8 cellular contexts compared by ENCODE assay signal in genomic region chr17:2337811-2338657, GRCh38. TPM values are rescaled to one million over a fixed set of nuclear protein-coding genes. Genes with fewer than 3 reads are reported as not detected.
DNase-seq lines count a peak whose midpoint lies in the region; ATAC-seq and TF ChIP-seq lines count a peak whose summit lies in the region.

No MANE protein-coding gene starts in this region.

- H3K36me3 Mint-ChIP-seq in activated B cell treated with CpG ODN at 0.5 μM for 24 hours (ENCODE audit: low read depth) (peaks cover 6% of the 10 kb centered on the region), chondrocyte (ENCODE audit: low read depth) (peaks cover 10% of the 10 kb centered on the region)

- H3K4me3 ChIP-seq in Jurkat, Clone E6-1 (ENCODE audit: low read length) = peak overlapping the region; percentile 84

- H3K4me1 Mint-ChIP-seq in activated B cell treated with CpG ODN at 0.5 μM for 24 hours (peaks cover 23% of the 10 kb centered on the region), chondrocyte (ENCODE audit: low read depth) (peaks cover 27% of the 10 kb centered on the region)

- CTCF ChIA-PET in activated B cell treated with CpG ODN at 0.5 μM for 24 hours (lab: Charles Lee) = interaction anchor here (0.8 to 1.0 kb wide), 3 partner anchors 9 to 44 kb away, joined by 3 to 4 read pairs (median 3); no protein-coding TSS in a partner anchor

- H3K27me3 Mint-ChIP-seq in activated B cell treated with CpG ODN at 0.5 μM for 24 hours (no peaks in the 10 kb centered on the region), chondrocyte (ENCODE audit: low read depth) (no peaks in the 10 kb centered on the region)

- POLR2A ChIA-PET in activated B cell treated with CpG ODN at 0.5 μM for 24 hours (lab: Charles Lee) = interaction anchor here (0.7 to 3.2 kb wide), 4 partner anchors 15 to 688 kb away, joined by 3 to 23 read pairs (median 4); partner anchors contain the start of genes METTL16, MNT and RILP

- peak; percentile 47 for ATAC-seq in activated B cell treated with CpG ODN at 0.5 μM for 24 hours (ENCODE audit: low read depth)
- ATAC-seq in GM21717 (IDR thresholded peaks at IDR 0.05; ENCODE audit: unreplicated experiment) = no peak

- H3K4me3 Mint-ChIP-seq in activated B cell treated with CpG ODN at 0.5 μM for 24 hours = peak overlapping the region; percentile 99
- H3K4me3 Mint-ChIP-seq in chondrocyte (ENCODE audit: unreplicated experiment) = peak overlapping the region; percentile 75

- H3K27ac Mint-ChIP-seq in activated B cell treated with CpG ODN at 0.5 μM for 24 hours (no peak overlapping the region), chondrocyte (ENCODE audit: unreplicated experiment) (peak overlapping the region; percentile 57)

- intact Hi-C loops in activated B cell treated with CpG ODN at 0.5 μM for 24 hours (cut with micrococcal nuclease) = loop anchor here (1.0 to 2.0 kb wide), 4 partner anchors 55 to 621 kb away; no protein-coding TSS in a partner anchor

- DNase-seq in NCI-H82 (lab: John Stamatoyannopoulos, UW) (peak; percentile 76), NCI-H82 treated with DMSO at 0.1 percent for 48 hours (lab: John Stamatoyannopoulos, UW; ENCODE audit: unreplicated experiment) (no peak), activated B cell treated with CpG ODN at 0.5 μM for 24 hours (peak; percentile 69), chondrocyte (ENCODE audit: low spot score) (no peak), left kidney (ENCODE audit: low read depth, low spot score) (peak; percentile 85)
- no peak for DNase-seq in Jurkat, Clone E6-1 (ENCODE audit: low read depth, low spot score)
- peak in 3 of 4 experiments; percentile 32 to 57 (median 38) for DNase-seq in stimulated activated CD4-positive, alpha-beta T cell treated with anti-CD3 and anti-CD28 coated beads, Interleukin-1b, Interleukin-23, amount 100 ng/mL, for 24 hours (ENCODE audit: low read depth in 4 of 4, low spot score in 1 of 4)

- H3K9me3 Mint-ChIP-seq in activated B cell treated with CpG ODN at 0.5 μM for 24 hours = no peaks in the 10 kb centered on the region
- H3K9me3 Mint-ChIP-seq in chondrocyte (ENCODE audit: low read depth) = no peaks in the 10 kb centered on the region

- TF ChIP-seq CTCF in activated B cell treated with CpG ODN at 0.5 μM for 24 hours (IDR thresholded peaks at IDR 0.05) (no peak), chondrocyte (IDR thresholded peaks at IDR 0.05) (no peak)

RNA-seq across cellular contexts. Expression of gene SGSM2, which starts 0.7 kb away (rescaled TPM):
- polyA plus RNA-seq in Jurkat, Clone E6-1 (2012; ENCODE audit: insufficient read depth, insufficient read length) = 56.2 TPM
- total RNA-seq in activated B cell treated with CpG ODN at 0.5 μM for 24 hours (50.1 and 60.5 TPM in 2 replicates), chondrocyte (43.2 to 52.6 TPM (median 43.2 TPM) in 3 replicates)

RNA-seq across cellular contexts. Expression of gene TSR1, which starts 1.8 kb away (rescaled TPM):
- 70.8 TPM for polyA plus RNA-seq in Jurkat, Clone E6-1 (2012; ENCODE audit: insufficient read depth, insufficient read length)
- total RNA-seq in activated B cell treated with CpG ODN at 0.5 μM for 24 hours (46.4 and 48.5 TPM in 2 replicates), chondrocyte (21.1 to 24.5 TPM (median 21.6 TPM) in 3 replicates)

RNA-seq across cellular contexts. Expression of gene SRR, which starts 34.3 kb away (rescaled TPM):
- polyA plus RNA-seq in Jurkat, Clone E6-1 (2012; ENCODE audit: insufficient read depth, insufficient read length) = 21.0 TPM
- total RNA-seq in activated B cell treated with CpG ODN at 0.5 μM for 24 hours (5.7 and 8.6 TPM in 2 replicates), chondrocyte (14.7 to 16.5 TPM (median 14.7 TPM) in 3 replicates)

RNA-seq across cellular contexts. Expression of gene SMG6, which starts 34.4 kb away (rescaled TPM):
- polyA plus RNA-seq in Jurkat, Clone E6-1 (2012; ENCODE audit: insufficient read depth, insufficient read length) = 28.0 TPM
- 22.0 and 30.5 TPM in 2 replicates for total RNA-seq in activated B cell treated with CpG ODN at 0.5 μM for 24 hours
- total RNA-seq in chondrocyte = 28.7 to 33.6 TPM (median 30.1 TPM) in 3 replicates

Comparison
In these comparisons a context has a peak if more than half of its experiments do, and no peak if none do; other contexts are left out.
1. DNase-seq: peak in NCI-H82 (single experiment), activated B cell treated with CpG ODN at 0.5 μM for 24 hours (single experiment), left kidney (single experiment) and stimulated activated CD4-positive, alpha-beta T cell treated with anti-CD3 and anti-CD28 coated beads, Interleukin-1b, Interleukin-23, amount 100 ng/mL, for 24 hours (3 of 4); none in NCI-H82 treated with DMSO at 0.1 percent for 48 hours (single experiment), Jurkat, Clone E6-1 (single experiment) and chondrocyte (single experiment).